ENCODE assay signal across 1 cellular context in the genomic region with DNA sequence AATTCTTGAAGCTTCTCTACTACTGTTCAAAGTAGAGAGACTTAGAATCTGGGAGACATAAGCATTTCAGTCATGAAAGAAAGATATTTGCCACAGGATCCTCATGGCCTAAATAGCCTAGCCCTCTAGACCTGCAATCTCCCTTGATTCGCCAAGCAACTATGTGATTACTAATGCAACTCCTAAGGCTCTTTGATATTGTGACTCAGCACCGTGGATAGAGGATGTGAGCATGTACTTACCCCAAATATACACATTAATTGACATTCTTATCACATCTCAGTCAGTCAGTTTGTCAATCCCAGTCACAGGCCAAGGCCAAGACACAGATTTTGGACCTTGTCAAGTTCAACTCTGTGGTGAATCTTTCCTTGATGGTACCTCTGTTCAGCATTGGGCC.
A peak's percentile ranks its signal among the peaks of the same experiment; 100 is the strongest.
TF ChIP-seq lines count a peak whose summit lies in the region.

No MANE protein-coding gene starts in this region.

TF ChIP-seq in SK-N-SH, 30 proteins besides CTCF, POLR2A, EP300 and RAD21 (continued from another document):
- TF ChIP-seq, protein P1, sequence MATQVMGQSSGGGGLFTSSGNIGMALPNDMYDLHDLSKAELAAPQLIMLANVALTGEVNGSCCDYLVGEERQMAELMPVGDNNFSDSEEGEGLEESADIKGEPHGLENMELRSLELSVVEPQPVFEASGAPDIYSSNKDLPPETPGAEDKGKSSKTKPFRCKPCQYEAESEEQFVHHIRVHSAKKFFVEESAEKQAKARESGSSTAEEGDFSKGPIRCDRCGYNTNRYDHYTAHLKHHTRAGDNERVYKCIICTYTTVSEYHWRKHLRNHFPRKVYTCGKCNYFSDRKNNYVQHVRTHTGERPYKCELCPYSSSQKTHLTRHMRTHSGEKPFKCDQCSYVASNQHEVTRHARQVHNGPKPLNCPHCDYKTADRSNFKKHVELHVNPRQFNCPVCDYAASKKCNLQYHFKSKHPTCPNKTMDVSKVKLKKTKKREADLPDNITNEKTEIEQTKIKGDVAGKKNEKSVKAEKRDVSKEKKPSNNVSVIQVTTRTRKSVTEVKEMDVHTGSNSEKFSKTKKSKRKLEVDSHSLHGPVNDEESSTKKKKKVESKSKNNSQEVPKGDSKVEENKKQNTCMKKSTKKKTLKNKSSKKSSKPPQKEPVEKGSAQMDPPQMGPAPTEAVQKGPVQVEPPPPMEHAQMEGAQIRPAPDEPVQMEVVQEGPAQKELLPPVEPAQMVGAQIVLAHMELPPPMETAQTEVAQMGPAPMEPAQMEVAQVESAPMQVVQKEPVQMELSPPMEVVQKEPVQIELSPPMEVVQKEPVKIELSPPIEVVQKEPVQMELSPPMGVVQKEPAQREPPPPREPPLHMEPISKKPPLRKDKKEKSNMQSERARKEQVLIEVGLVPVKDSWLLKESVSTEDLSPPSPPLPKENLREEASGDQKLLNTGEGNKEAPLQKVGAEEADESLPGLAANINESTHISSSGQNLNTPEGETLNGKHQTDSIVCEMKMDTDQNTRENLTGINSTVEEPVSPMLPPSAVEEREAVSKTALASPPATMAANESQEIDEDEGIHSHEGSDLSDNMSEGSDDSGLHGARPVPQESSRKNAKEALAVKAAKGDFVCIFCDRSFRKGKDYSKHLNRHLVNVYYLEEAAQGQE (IDR thresholded peaks at IDR 0.05; ENCODE audit: low read depth, low read length): peak; percentile 59; the same call in 1 of the 2 replicates
- TF ChIP-seq MEF2A (IDR thresholded peaks at IDR 0.05; ENCODE audit: borderline replicate concordance, low read depth): no peak
